ENCODE assay signal across 8 cellular contexts in genomic region chr3:194003128-194004057, GRCh38.
DNase-seq lines count a peak whose midpoint lies in the region; ATAC-seq and TF ChIP-seq lines count a peak whose summit lies in the region.

No MANE protein-coding gene starts in this region.

- H3K4me1 Mint-ChIP-seq in activated CD4-positive, alpha-beta memory T cell treated with anti-CD3 and anti-CD28 coated beads for 36 hours (ENCODE audit: low read depth) = peaks cover 3% of the 10 kb centered on the region
- peaks cover 17 to 29% (median 26%) of the 10 kb centered on the region in 3 donors for H3K4me1 Mint-ChIP-seq in naive B cell

- 11% methylated on average over 57 of the region's 57 CpGs for WGBS in thymus

- POLR2A ChIA-PET in activated CD4-positive, alpha-beta memory T cell treated with anti-CD3 and anti-CD28 coated beads for 36 hours (lab: Charles Lee) = interaction anchor here (0.7 kb wide), 1 partner anchor 67 kb away, joined by 3 read pairs; no protein-coding TSS in a partner anchor

- H3K4me3 Mint-ChIP-seq in activated CD4-positive, alpha-beta memory T cell treated with anti-CD3 and anti-CD28 coated beads for 36 hours = no peak overlapping the region
- peak overlapping the region; percentile 22 to 90 (median 82) for H3K4me3 Mint-ChIP-seq in naive B cell

- H3K36me3 ChIP-seq in thymus (ENCODE audit: control insufficient read depth, insufficient read depth) = no peaks in the 10 kb centered on the region

- TF ChIP-seq CTCF in 22Rv1 (IDR thresholded peaks at IDR 0.05) = 0 out of 2 replicates have a peak, but pooled peaks have one; percentile 4
- no peak for TF ChIP-seq CTCF in GM12875 (IDR thresholded peaks at IDR 0.05; ENCODE audit: borderline replicate concordance, insufficient read depth, low read depth, low read length)
- no peak for TF ChIP-seq CTCF in fibroblast of pulmonary artery (IDR thresholded peaks at IDR 0.05; ENCODE audit: low read length, missing control alignments)

- H3K27me3 ChIP-seq in thymus (ENCODE audit: control insufficient read depth, insufficient read depth) = peaks cover 13% of the 10 kb centered on the region

- H3K27me3 Mint-ChIP-seq in activated CD4-positive, alpha-beta memory T cell treated with anti-CD3 and anti-CD28 coated beads for 36 hours = peaks cover 39% of the 10 kb centered on the region
- H3K27me3 Mint-ChIP-seq in naive B cell = peaks cover 25 to 42% (median 32%) of the 10 kb centered on the region in 3 donors

- ATAC-seq in HG02798 (IDR thresholded peaks at IDR 0.05; ENCODE audit: poor library complexity, unreplicated experiment) = peak; percentile 75
- ATAC-seq in naive B cell (ENCODE audit: low read depth in 2 of 2) = peak; percentile 89 to 92

- H3K36me3 Mint-ChIP-seq in activated CD4-positive, alpha-beta memory T cell treated with anti-CD3 and anti-CD28 coated beads for 36 hours = no peaks in the 10 kb centered on the region
- no peaks in the 10 kb centered on the region for H3K36me3 Mint-ChIP-seq in naive B cell

- DNase-seq in NCI-H2196 (lab: John Stamatoyannopoulos, UW; ENCODE audit: unreplicated experiment) = peak; percentile 71
- peak; percentile 49 for DNase-seq in activated CD4-positive, alpha-beta memory T cell treated with anti-CD3 and anti-CD28 coated beads for 36 hours
- peak; percentile 96 for DNase-seq in fibroblast of pulmonary artery (ENCODE audit: low read depth)
- DNase-seq in naive B cell = peak; percentile 44

- H3K4me1 ChIP-seq in thymus (ENCODE audit: control insufficient read depth, insufficient read depth, low read length) = peaks cover 5% of the 10 kb centered on the region

- CTCF ChIA-PET in activated CD4-positive, alpha-beta memory T cell treated with anti-CD3 and anti-CD28 coated beads for 36 hours (lab: Charles Lee) = interaction anchor here (1.0 kb wide), 1 partner anchor 34 kb away, joined by 3 read pairs; no protein-coding TSS in a partner anchor

- intact Hi-C loops in activated CD4-positive, alpha-beta memory T cell treated with anti-CD3 and anti-CD28 coated beads for 36 hours (cut with micrococcal nuclease) = no loop called here

- no peaks in the 10 kb centered on the region for H3K9me3 Mint-ChIP-seq in activated CD4-positive, alpha-beta memory T cell treated with anti-CD3 and anti-CD28 coated beads for 36 hours
- no peaks in the 10 kb centered on the region for H3K9me3 Mint-ChIP-seq in naive B cell

- peak overlapping the region; percentile 69 for H3K27ac ChIP-seq in 22Rv1
- peak overlapping the region; percentile 26 for H3K27ac ChIP-seq in thymus (ENCODE audit: low read depth)

- no peak overlapping the region for H3K27ac Mint-ChIP-seq in activated CD4-positive, alpha-beta memory T cell treated with anti-CD3 and anti-CD28 coated beads for 36 hours
- H3K27ac Mint-ChIP-seq in naive B cell = peak overlapping the region in 5 of 6 donors; percentile 15 to 83 (median 74)

- no peaks in the 10 kb centered on the region for H3K9me3 ChIP-seq in thymus (ENCODE audit: control insufficient read depth)

- H3K4me3 ChIP-seq in GM12875 (ENCODE audit: low read depth, low read length) = peak overlapping the region; percentile 52
- H3K4me3 ChIP-seq in fibroblast of pulmonary artery (replicated peaks; ENCODE audit: low read depth, low read length) = peak overlapping the region; percentile 42
- H3K4me3 ChIP-seq in thymus (ENCODE audit: low read length) = peak overlapping the region; percentile 39

Comparison
In these comparisons a context has a peak if more than half of its experiments do, and no peak if none do; other contexts are left out.
1. Peak in every context shown above with its lines: DNase-seq, ATAC-seq, H3K4me3 ChIP-seq and H3K27ac ChIP-seq.
2. DNase-seq: peak in every context shown above with its lines; median percentile 96 in fibroblast of pulmonary artery; 71 in NCI-H2196; 49 in activated CD4-positive, alpha-beta memory T cell treated with anti-CD3 and anti-CD28 coated beads for 36 hours; 44 in naive B cell.